ENCODE assay signal across 19 cellular contexts in genomic region chr1:184380468-184380867, GRCh38. TPM values are rescaled to one million over a fixed set of nuclear protein-coding genes. Genes with fewer than 3 reads are reported as not detected.
DNase-seq lines count a peak whose midpoint lies in the region; ATAC-seq, FAIRE-seq and TF ChIP-seq lines count a peak whose summit lies in the region.
"Had no signal": no experiment of that assay in that cellular context is flagged by ENCODE, and none has a peak within 500 bp of the region (broad histone marks: within the 10 kb centered on the region; RNA-seq: fewer than 3 reads in every experiment).

No MANE protein-coding gene starts in this region.

- peak; percentile 39 for ATAC-seq in activated CD8-positive, alpha-beta memory T cell treated with anti-CD3 and anti-CD28 coated beads, Interleukin-2, amount 10 ng/mL, durations not matched to agents 7 days and 5 days
- peak in 3 of 4 donors; percentile 34 to 62 (median 55) for ATAC-seq in pancreas
- ATAC-seq: PC-3, SK-N-SH treated with all-trans-retinoic acid at 6 μM for 48 hours had no signal

- no peak overlapping the region for H3K27ac ChIP-seq in pancreas
- H3K27ac ChIP-seq: BLaER1 had no signal

- no peaks in the 10 kb centered on the region for H3K4me1 ChIP-seq in pancreas
- H3K4me1 ChIP-seq: BLaER1, HAP-1 had no signal

- H3K4me3 Mint-ChIP-seq in activated CD8-positive, alpha-beta memory T cell treated with anti-CD3 and anti-CD28 coated beads, Interleukin-2, amount 10 ng/mL, durations not matched to agents 7 days and 5 days: no peak overlapping the region
- H3K4me3 Mint-ChIP-seq in immature natural killer cell: peak overlapping the region; percentile 4 to 63 (median 48)

- WGBS in pancreas, 2 donors: 88 to 100% methylated on average over 1 of the region's 1 CpG

- CTCF ChIA-PET in activated CD8-positive, alpha-beta memory T cell treated with anti-CD3 and anti-CD28 coated beads, Interleukin-2, amount 10 ng/mL, durations not matched to agents 7 days and 5 days (lab: Charles Lee): interaction anchor here (1.1 kb wide), 1 partner anchor 284 kb away, joined by 3 read pairs; no protein-coding TSS in a partner anchor

- FAIRE-seq in pancreas (lab: Jason Lieb, UNC): no peak
- FAIRE-seq: D721Med, G401.6 had no signal

- intact Hi-C loops in pancreas (cut with DNase I): no loop called here

- no peak overlapping the region for H3K4me3 ChIP-seq in Jurkat, Clone E6-1 (ENCODE audit: low read length)
- H3K4me3 ChIP-seq in pancreas: no peak overlapping the region
- H3K4me3 ChIP-seq: BLaER1, HAP-1 had no signal

- H3K4me1 Mint-ChIP-seq in activated CD8-positive, alpha-beta memory T cell treated with anti-CD3 and anti-CD28 coated beads, Interleukin-2, amount 10 ng/mL, durations not matched to agents 7 days and 5 days: peaks cover 6% of the 10 kb centered on the region
- H3K4me1 Mint-ChIP-seq in immature natural killer cell: peaks cover 33% of the 10 kb centered on the region in 2 donors

- peaks cover 2% of the 10 kb centered on the region for H3K36me3 Mint-ChIP-seq in activated CD8-positive, alpha-beta memory T cell treated with anti-CD3 and anti-CD28 coated beads, Interleukin-2, amount 10 ng/mL, durations not matched to agents 7 days and 5 days
- H3K36me3 Mint-ChIP-seq in immature natural killer cell: no peaks in the 10 kb centered on the region

- H3K27ac Mint-ChIP-seq in activated CD8-positive, alpha-beta memory T cell treated with anti-CD3 and anti-CD28 coated beads, Interleukin-2, amount 10 ng/mL, durations not matched to agents 7 days and 5 days: peak overlapping the region; percentile 35
- peak overlapping the region; percentile 71 to 83 (median 80) for H3K27ac Mint-ChIP-seq in immature natural killer cell

- H3K27me3 Mint-ChIP-seq in activated CD8-positive, alpha-beta memory T cell treated with anti-CD3 and anti-CD28 coated beads, Interleukin-2, amount 10 ng/mL, durations not matched to agents 7 days and 5 days: peaks cover 51% of the 10 kb centered on the region
- peaks cover 4 to 7% (median 6%) of the 10 kb centered on the region in 3 donors for H3K27me3 Mint-ChIP-seq in immature natural killer cell (ENCODE audit: low read depth in 3 of 3)

- no peaks in the 10 kb centered on the region for H3K9me3 ChIP-seq in pancreas
- H3K9me3 ChIP-seq: BLaER1, HAP-1 had no signal

- H3K27me3 ChIP-seq in pancreas: no peaks in the 10 kb centered on the region

- H3K9me3 Mint-ChIP-seq in activated CD8-positive, alpha-beta memory T cell treated with anti-CD3 and anti-CD28 coated beads, Interleukin-2, amount 10 ng/mL, durations not matched to agents 7 days and 5 days (ENCODE audit: low read depth): no peaks in the 10 kb centered on the region
- no peaks in the 10 kb centered on the region for H3K9me3 Mint-ChIP-seq in immature natural killer cell

- DNase-seq in activated CD8-positive, alpha-beta memory T cell treated with anti-CD3 and anti-CD28 coated beads, Interleukin-2, amount 10 ng/mL, durations not matched to agents 7 days and 5 days: no peak
- DNase-seq in activated CD8-positive, alpha-beta memory T cell treated with anti-CD3 and anti-CD28 coated beads for 24 hours: no peak
- peak; percentile 39 for DNase-seq in Jurkat, Clone E6-1 (ENCODE audit: low read depth, low spot score)
- peak; percentile 66 to 71 (median 69) for DNase-seq in immature natural killer cell
- no peak for DNase-seq in pancreas
- DNase-seq in NCI-H187 (lab: John Stamatoyannopoulos, UW): no peak
- no peak for DNase-seq in DMS79 treated with DMSO at 0.1 percent for 48 hours (lab: John Stamatoyannopoulos, UW)
- no peak for DNase-seq in activated gamma-delta T cell (lab: John Stamatoyannopoulos, UW)
- DNase-seq: NCI-H1694 treated with DMSO at 0.1 percent for 48 hours, NCI-H226, NCI-H524 treated with DMSO at 0.1 percent for 48 hours, PC-3, RPMI8226, SHP77 treated with DMSO at 0.1 percent for 48 hours had no signal

- TF ChIP-seq CTCF in pancreas (IDR thresholded peaks at IDR 0.05): no peak

- no peaks in the 10 kb centered on the region for H3K36me3 ChIP-seq in pancreas
- H3K36me3 ChIP-seq: BLaER1, HAP-1 had no signal

RNA-seq across cellular contexts. Expression of gene C1orf21, which starts 6.4 kb away (rescaled TPM):
- total RNA-seq in activated CD8-positive, alpha-beta memory T cell treated with anti-CD3 and anti-CD28 coated beads, Interleukin-2, amount 10 ng/mL, durations not matched to agents 7 days and 5 days: 1 to 10 TPM; 8.5 to 9.6 TPM
- 19.8 TPM for polyA plus RNA-seq in Jurkat, Clone E6-1 (2012; ENCODE audit: insufficient read depth, insufficient read length)
- polyA plus RNA-seq in immature natural killer cell: 100 to 1,000 TPM; 119 to 149 (median 130) TPM
- 10 to 100 TPM in 2 of 6 donors, 1 to 10 TPM in 4; 4.1 to 13.9 (median 8.9) TPM for total RNA-seq in pancreas
- polyA plus RNA-seq in pancreas: 1 to 10 TPM; 6.5 to 7.4 TPM

Comparison
In these comparisons a context has a peak if more than half of its experiments do, and no peak if none do; other contexts are left out.
1. DNase-seq: peak in Jurkat, Clone E6-1 (single experiment) and immature natural killer cell (3 of 3); none in activated CD8-positive, alpha-beta memory T cell treated with anti-CD3 and anti-CD28 coated beads, Interleukin-2, amount 10 ng/mL, durations not matched to agents 7 days and 5 days (single experiment), activated CD8-positive, alpha-beta memory T cell treated with anti-CD3 and anti-CD28 coated beads for 24 hours (single experiment), pancreas (0 of 6), NCI-H187 (0 of 2), DMS79 treated with DMSO at 0.1 percent for 48 hours (single experiment) and activated gamma-delta T cell (single experiment).